In the genomic region with DNA sequence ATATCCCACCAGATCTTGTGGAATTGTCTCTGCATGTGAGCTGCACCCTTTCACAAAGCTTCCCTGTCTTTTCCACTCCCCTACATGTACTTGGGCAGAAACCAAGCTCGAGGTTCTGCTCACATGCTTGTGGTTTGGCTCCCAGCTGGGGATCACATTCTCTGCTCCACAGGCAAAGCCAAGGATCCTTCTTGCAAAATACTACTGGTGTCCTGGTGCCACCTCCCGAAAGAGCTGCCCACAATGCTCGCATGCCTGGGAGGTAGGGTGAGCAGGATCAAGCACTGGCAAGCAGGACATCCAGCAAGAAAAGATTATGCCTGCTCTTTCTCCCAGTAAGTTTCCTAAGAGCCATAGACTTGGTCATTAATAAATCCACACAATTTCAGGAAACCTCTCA, we compare ENCODE assay signal across 11 cellular contexts. TPM values are rescaled to one million over a fixed set of nuclear protein-coding genes. Genes with fewer than 3 reads are reported as not detected.
DNase-seq lines count a peak whose midpoint lies in the region; ATAC-seq and TF ChIP-seq lines count a peak whose summit lies in the region.
"Had no signal": no experiment of that assay in that cellular context is flagged by ENCODE, and none has a peak within 500 bp of the region (broad histone marks: within the 10 kb centered on the region; RNA-seq: fewer than 3 reads in every experiment).

No MANE protein-coding gene starts in this region.

- H2AFZ ChIP-seq in parathyroid adenoma: peak overlapping the region; percentile 38

- H3K27me3 ChIP-seq in RWPE2 (ENCODE audit: insufficient read depth, poor library complexity, severe bottlenecking) (no peaks in the 10 kb centered on the region), parathyroid adenoma (ENCODE audit: control insufficient read depth, insufficient read depth, low read length) (no peaks in the 10 kb centered on the region)

- H3K9me3 ChIP-seq in RWPE2 (ENCODE audit: severe bottlenecking) (no peaks in the 10 kb centered on the region), parathyroid adenoma (ENCODE audit: control insufficient read depth, low read length) (no peaks in the 10 kb centered on the region)

- no peak overlapping the region for H3K9ac ChIP-seq in parathyroid adenoma

- TF ChIP-seq CTCF in RWPE2 (IDR thresholded peaks at IDR 0.05; ENCODE audit: poor library complexity, severe bottlenecking): no peak
- TF ChIP-seq CTCF in foreskin fibroblast (IDR thresholded peaks at IDR 0.05; ENCODE audit: low read depth, low read length): no peak
- no peak for TF ChIP-seq CTCF in parathyroid adenoma (IDR thresholded peaks at IDR 0.05)

- peak; percentile 36; the same call in 1 of the 3 replicates for ATAC-seq in RWPE2 (ENCODE audit: low read depth)
- no peak for ATAC-seq in HG02870 (IDR thresholded peaks at IDR 0.05; ENCODE audit: unreplicated experiment)

- peak; percentile 77 for DNase-seq in Daoy (ENCODE audit: low read depth)
- DNase-seq in RWPE2 (ENCODE audit: low spot score): no peak
- peak; percentile 95 to 96 for DNase-seq in foreskin fibroblast
- DNase-seq in NCI-H2029 (lab: John Stamatoyannopoulos, UW): no peak
- DNase-seq in NCI-H774 (lab: John Stamatoyannopoulos, UW): no peak
- DNase-seq in RKO (ENCODE audit: low spot score): no peak
- DNase-seq: activated CD4-positive, alpha-beta memory T cell treated with anti-CD3 and anti-CD28 coated beads, Interleukin-2, amount 10 ng/mL, durations not matched to agents 7 days and 5 days; DND-41; NCI-H2081 had no signal

- H3K4me3 ChIP-seq in RWPE2 (ENCODE audit: severe bottlenecking): no peak overlapping the region
- no peak overlapping the region for H3K4me3 ChIP-seq in foreskin fibroblast (ENCODE audit: low read depth in 1 of 2, low read length in 2 of 2)
- H3K4me3 ChIP-seq in parathyroid adenoma (ENCODE audit: low read depth, low read length): no peak overlapping the region

- no peaks in the 10 kb centered on the region for H3K4me1 ChIP-seq in RWPE2 (ENCODE audit: insufficient read depth, poor library complexity, severe bottlenecking)
- H3K4me1 ChIP-seq in parathyroid adenoma: peaks cover 7% of the 10 kb centered on the region

- no peaks in the 10 kb centered on the region for H3K36me3 ChIP-seq in RWPE2 (ENCODE audit: low read depth)
- H3K36me3 ChIP-seq in parathyroid adenoma (ENCODE audit: control insufficient read depth, insufficient read depth, low read length): no peaks in the 10 kb centered on the region

- H3K27ac ChIP-seq in RWPE2 (ENCODE audit: poor library complexity, severe bottlenecking) (no peak overlapping the region), parathyroid adenoma (no peak overlapping the region)

- no peak overlapping the region for H3K4me2 ChIP-seq in parathyroid adenoma (ENCODE audit: low read length)

- H3K79me2 ChIP-seq in parathyroid adenoma: no peaks in the 10 kb centered on the region

RNA-seq across cellular contexts. Expression of a gene that starts 45.1 kb away (rescaled TPM):
- 0.17 and 0.27 TPM in 2 replicates for total RNA-seq in Daoy (2014; rRNA removed; shearing (Covaris generic))
- total RNA-seq: activated CD4-positive, alpha-beta memory T cell treated with anti-CD3 and anti-CD28 coated beads, Interleukin-2, amount 10 ng/mL, durations not matched to agents 7 days and 5 days had no signal

Comparison
In these comparisons a context has a peak if more than half of its experiments do, and no peak if none do; other contexts are left out.
1. DNase-seq: peak in Daoy (single experiment) and foreskin fibroblast (2 of 2); none in RWPE2 (single experiment), NCI-H2029 (single experiment), NCI-H774 (single experiment) and RKO (single experiment).